In the genomic region with DNA sequence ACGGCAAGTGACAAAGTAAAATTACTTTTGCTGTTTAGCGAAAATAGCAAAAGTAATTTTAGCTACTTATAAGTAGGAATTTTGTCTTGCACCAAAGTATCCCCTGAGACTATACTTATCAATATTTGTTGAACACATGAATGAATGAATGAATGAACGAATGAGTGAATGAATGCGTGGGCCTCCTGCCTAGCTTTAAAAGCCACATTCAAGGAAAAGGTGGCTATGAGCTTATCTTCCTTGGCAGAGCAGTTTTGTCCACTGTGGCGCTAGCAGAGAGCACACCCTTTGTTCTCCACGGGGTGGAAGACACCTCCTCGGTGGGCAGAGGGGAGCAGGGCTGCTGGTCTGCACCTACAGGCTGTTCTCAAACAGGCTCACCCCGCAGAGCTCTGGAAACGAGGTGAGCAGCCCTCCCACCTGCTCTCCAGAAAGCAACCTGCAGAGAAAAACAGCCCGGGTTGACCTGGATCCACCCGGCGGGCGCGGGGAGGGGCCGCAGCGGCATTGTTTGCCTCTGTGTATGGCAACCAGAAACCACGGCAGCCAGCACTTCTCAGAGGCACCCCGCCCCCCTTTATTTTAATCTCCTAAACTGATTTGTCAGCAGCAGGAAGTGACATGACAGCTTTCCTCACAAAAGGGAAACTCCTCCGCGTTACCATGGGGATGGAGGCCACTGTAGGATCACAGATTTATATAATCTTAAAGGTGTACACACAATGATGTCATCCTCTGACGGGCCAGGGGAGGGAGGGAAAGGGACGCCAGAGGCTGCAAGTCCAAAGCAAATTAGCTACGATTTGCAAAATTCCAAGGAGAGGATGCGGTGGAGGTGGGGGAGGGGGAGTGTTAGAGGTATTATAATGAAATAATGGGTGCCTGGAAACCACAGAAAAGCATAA, we compare ENCODE assay signal across 1 cellular context.
TF ChIP-seq lines count a peak whose summit lies in the region.

No MANE protein-coding gene starts in this region.

TF ChIP-seq in HepG2, 621 proteins besides CTCF, POLR2A, EP300 and RAD21 (continued from another document and continues in another):
- TF ChIP-seq, protein P1, sequence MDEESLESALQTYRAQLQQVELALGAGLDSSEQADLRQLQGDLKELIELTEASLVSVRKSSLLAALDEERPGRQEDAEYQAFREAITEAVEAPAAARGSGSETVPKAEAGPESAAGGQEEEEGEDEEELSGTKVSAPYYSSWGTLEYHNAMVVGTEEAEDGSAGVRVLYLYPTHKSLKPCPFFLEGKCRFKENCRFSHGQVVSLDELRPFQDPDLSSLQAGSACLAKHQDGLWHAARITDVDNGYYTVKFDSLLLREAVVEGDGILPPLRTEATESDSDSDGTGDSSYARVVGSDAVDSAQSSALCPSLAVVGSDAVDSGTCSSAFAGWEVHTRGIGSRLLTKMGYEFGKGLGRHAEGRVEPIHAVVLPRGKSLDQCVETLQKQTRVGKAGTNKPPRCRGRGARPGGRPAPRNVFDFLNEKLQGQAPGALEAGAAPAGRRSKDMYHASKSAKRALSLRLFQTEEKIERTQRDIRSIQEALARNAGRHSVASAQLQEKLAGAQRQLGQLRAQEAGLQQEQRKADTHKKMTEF (CRISPR knock-in tag; IDR thresholded peaks at IDR 0.05), result no peak
- TF ChIP-seq SOX13 (IDR thresholded peaks at IDR 0.05) (peak; percentile 45), SOX13 (CRISPR knock-in tag; conservative IDR thresholded peaks at IDR 0.05 in 1 of 2, IDR thresholded peaks at IDR 0.05 in 1 of 2) (peak in 1 of 2 experiments; percentile 85; a peak in 2 of 4 replicates), ZSCAN31 (CRISPR knock-in tag; IDR thresholded peaks at IDR 0.05; ENCODE audit: low read depth) (0 out of 2 replicates have a peak, but pooled peaks have one; percentile 29), TBL1XR1 (IDR thresholded peaks at IDR 0.05; ENCODE audit: borderline replicate concordance, low read length, partially characterized antibody) (peak; percentile 82), MAFF (IDR thresholded peaks at IDR 0.05; ENCODE audit: low read depth, low read length) (peak; percentile 84), ARID4A (CRISPR knock-in tag; IDR thresholded peaks at IDR 0.05; ENCODE audit: borderline replicate concordance) (peak; percentile 63; the same call in 1 of the 2 replicates), GLI4 (CRISPR knock-in tag; IDR thresholded peaks at IDR 0.05; ENCODE audit: borderline replicate concordance) (no peak), MBNL3 (CRISPR knock-in tag; conservative IDR thresholded peaks at IDR 0.05) (no peak), PTBP1 (IDR thresholded peaks at IDR 0.05; ENCODE audit: low read depth, low read length, poor library complexity, severe bottlenecking) (no peak), ZNF768 (CRISPR knock-in tag; IDR thresholded peaks at IDR 0.05) (no peak), ZSCAN9 (CRISPR knock-in tag; IDR thresholded peaks at IDR 0.05; ENCODE audit: borderline replicate concordance) (no peak; the same call in 1 of the 2 replicates), HNF1A (IDR thresholded peaks at IDR 0.05; ENCODE audit: low read depth) (no peak), HNF1A (CRISPR knock-in tag; IDR thresholded peaks at IDR 0.05; ENCODE audit: borderline replicate concordance) (peak; percentile 21; the same call in 1 of the 2 replicates), GABPA (IDR thresholded peaks at IDR 0.05; ENCODE audit: low read depth, low read length) (no peak), GABPA (CRISPR knock-in tag; IDR thresholded peaks at IDR 0.05; ENCODE audit: low read depth) (no peak), MED1 (CRISPR knock-in tag; IDR thresholded peaks at IDR 0.05) (peak; percentile 73; the same call in 1 of the 2 replicates), GABPB1 (CRISPR knock-in tag; IDR thresholded peaks at IDR 0.05) (peak; percentile 80), ZNF501 (CRISPR knock-in tag; IDR thresholded peaks at IDR 0.05) (peak; percentile 74), ZFP82 (CRISPR knock-in tag; IDR thresholded peaks at IDR 0.05; ENCODE audit: borderline replicate concordance) (no peak), ZNF24 (IDR thresholded peaks at IDR 0.05) (peak; percentile 95), ZNF589 (CRISPR knock-in tag; conservative IDR thresholded peaks at IDR 0.05) (no peak), RERE (CRISPR knock-in tag; IDR thresholded peaks at IDR 0.05; ENCODE audit: low read depth) (peak; percentile 38; the same call in 1 of the 2 replicates), TMF1 (CRISPR knock-in tag; IDR thresholded peaks at IDR 0.05; ENCODE audit: low read depth) (0 out of 2 replicates have a peak, but pooled peaks have one; percentile 40), CEBPZ (IDR thresholded peaks at IDR 0.05; ENCODE audit: low read length) (peak; percentile 18; the same call in 1 of the 2 replicates), SRSF4 (IDR thresholded peaks at IDR 0.05; ENCODE audit: low read depth, low read length, poor library complexity, severe bottlenecking) (no peak), ZNF317 (CRISPR knock-in tag; IDR thresholded peaks at IDR 0.05) (peak; percentile 52; the same call in 1 of the 2 replicates)
- TF ChIP-seq, protein P2, sequence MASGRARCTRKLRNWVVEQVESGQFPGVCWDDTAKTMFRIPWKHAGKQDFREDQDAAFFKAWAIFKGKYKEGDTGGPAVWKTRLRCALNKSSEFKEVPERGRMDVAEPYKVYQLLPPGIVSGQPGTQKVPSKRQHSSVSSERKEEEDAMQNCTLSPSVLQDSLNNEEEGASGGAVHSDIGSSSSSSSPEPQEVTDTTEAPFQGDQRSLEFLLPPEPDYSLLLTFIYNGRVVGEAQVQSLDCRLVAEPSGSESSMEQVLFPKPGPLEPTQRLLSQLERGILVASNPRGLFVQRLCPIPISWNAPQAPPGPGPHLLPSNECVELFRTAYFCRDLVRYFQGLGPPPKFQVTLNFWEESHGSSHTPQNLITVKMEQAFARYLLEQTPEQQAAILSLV (CRISPR knock-in tag; IDR thresholded peaks at IDR 0.05; ENCODE audit: borderline replicate concordance), result no peak
- TF ChIP-seq, protein P3, sequence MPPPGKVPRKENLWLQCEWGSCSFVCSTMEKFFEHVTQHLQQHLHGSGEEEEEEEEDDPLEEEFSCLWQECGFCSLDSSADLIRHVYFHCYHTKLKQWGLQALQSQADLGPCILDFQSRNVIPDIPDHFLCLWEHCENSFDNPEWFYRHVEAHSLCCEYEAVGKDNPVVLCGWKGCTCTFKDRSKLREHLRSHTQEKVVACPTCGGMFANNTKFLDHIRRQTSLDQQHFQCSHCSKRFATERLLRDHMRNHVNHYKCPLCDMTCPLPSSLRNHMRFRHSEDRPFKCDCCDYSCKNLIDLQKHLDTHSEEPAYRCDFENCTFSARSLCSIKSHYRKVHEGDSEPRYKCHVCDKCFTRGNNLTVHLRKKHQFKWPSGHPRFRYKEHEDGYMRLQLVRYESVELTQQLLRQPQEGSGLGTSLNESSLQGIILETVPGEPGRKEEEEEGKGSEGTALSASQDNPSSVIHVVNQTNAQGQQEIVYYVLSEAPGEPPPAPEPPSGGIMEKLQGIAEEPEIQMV (CRISPR knock-in tag; IDR thresholded peaks at IDR 0.05; ENCODE audit: low read depth), result no peak
